In genomic region chr2:148594216-148594615, GRCh38 we compare ENCODE assay signal across 21 cellular contexts. TPM values are rescaled to one million over a fixed set of nuclear protein-coding genes. Genes with fewer than 3 reads are reported as not detected.
DNase-seq lines count a peak whose midpoint lies in the region; ATAC-seq, FAIRE-seq and TF ChIP-seq lines count a peak whose summit lies in the region.
"Had no signal": no experiment of that assay in that cellular context is flagged by ENCODE, and none has a peak within 500 bp of the region (broad histone marks: within the 10 kb centered on the region; RNA-seq: fewer than 3 reads in every experiment).

No MANE protein-coding gene starts in this region.

- no peaks in the 10 kb centered on the region for H3K9me1 ChIP-seq in keratinocyte (ENCODE audit: control insufficient read depth, extremely low read depth, insufficient read depth, low read length)

- H3K36me3 ChIP-seq in Caco-2 (ENCODE audit: control insufficient read depth, insufficient read depth, low read length): no peaks in the 10 kb centered on the region
- H3K36me3 ChIP-seq in keratinocyte (ENCODE audit: control insufficient read depth in 2 of 2, extremely low read depth in 1 of 2, insufficient read depth in 2 of 2, low read length in 2 of 2): no peaks in the 10 kb centered on the region
- no peaks in the 10 kb centered on the region for H3K36me3 ChIP-seq in heart right ventricle
- H3K36me3 ChIP-seq: esophagus squamous epithelium, ovary, right atrium auricular region had no signal

- no peak for ATAC-seq in heart right ventricle
- ATAC-seq in GM18858 (IDR thresholded peaks at IDR 0.05; ENCODE audit: unreplicated experiment): no peak
- ATAC-seq: effector memory CD8-positive, alpha-beta T cell; natural killer cell; SK-N-SH treated with all-trans-retinoic acid at 6 μM for 48 hours; stimulated activated naive B cell treated with anti-CD40 and anti-IgM and Interleukin-4, amounts not matched to agents 10 μg/mL and 1 μg/mL and 100 μg/mL, for 72 hours had no signal

- BruUV-seq in Caco-2 (replicated peaks; lab: Mats Ljungman, UMichigan): no TSS peak

- H3K4me3 Mint-ChIP-seq in Caco-2 (ENCODE audit: unreplicated experiment): no peak overlapping the region
- H3K4me3 Mint-ChIP-seq: activated T-cell treated with anti-CD3 and anti-CD28 coated beads, Interleukin-2, amount 50 U/mL, for 24 hours; effector memory CD8-positive, alpha-beta T cell; IgD-negative memory B cell; natural killer cell; stimulated activated naive B cell treated with anti-CD40 and anti-IgM and Interleukin-4, amounts not matched to agents 10 μg/mL and 1 μg/mL and 100 μg/mL, for 72 hours had no signal

- H3K27ac ChIP-seq in keratinocyte (ENCODE audit: control insufficient read depth, insufficient read depth, low read length) (peak overlapping the region; percentile 80), heart right ventricle (no peak overlapping the region)
- H3K27ac ChIP-seq: esophagus squamous epithelium, ovary, right atrium auricular region had no signal

- no peak overlapping the region for H2AFZ ChIP-seq in keratinocyte (ENCODE audit: control insufficient read depth, low read length)

- H3K4me3 ChIP-seq in Caco-2 (ENCODE audit: low read depth, low read length) (no peak overlapping the region), keratinocyte (ENCODE audit: control insufficient read depth in 2 of 3, extremely low read depth in 1 of 3, insufficient read depth in 2 of 3, low read depth in 1 of 3, low read length in 3 of 3) (peak overlapping the region in 2 of 3 experiments; percentile 1 to 3), heart right ventricle (no peak overlapping the region)
- H3K4me3 ChIP-seq: esophagus squamous epithelium, ovary, right atrium auricular region had no signal

- no peaks in the 10 kb centered on the region for H3K9me3 Mint-ChIP-seq in Caco-2 (ENCODE audit: unreplicated experiment)
- H3K9me3 Mint-ChIP-seq: activated T-cell treated with anti-CD3 and anti-CD28 coated beads, Interleukin-2, amount 50 U/mL, for 24 hours; effector memory CD8-positive, alpha-beta T cell; IgD-negative memory B cell; natural killer cell; stimulated activated naive B cell treated with anti-CD40 and anti-IgM and Interleukin-4, amounts not matched to agents 10 μg/mL and 1 μg/mL and 100 μg/mL, for 72 hours had no signal

- CTCF ChIA-PET in Caco-2 (lab: Charles Lee): no interaction called here

- H3K27ac Mint-ChIP-seq in Caco-2 (ENCODE audit: unreplicated experiment): peak overlapping the region; percentile 23
- H3K27ac Mint-ChIP-seq: activated T-cell treated with anti-CD3 and anti-CD28 coated beads, Interleukin-2, amount 50 U/mL, for 24 hours; effector memory CD8-positive, alpha-beta T cell; IgD-negative memory B cell; natural killer cell; stimulated activated naive B cell treated with anti-CD40 and anti-IgM and Interleukin-4, amounts not matched to agents 10 μg/mL and 1 μg/mL and 100 μg/mL, for 72 hours had no signal

- TF ChIP-seq CTCF in Caco-2 (IDR thresholded peaks at IDR 0.05; ENCODE audit: insufficient read depth in 1 of 2, low read depth in 1 of 2, low read length in 1 of 2, severe bottlenecking in 1 of 2, unreplicated experiment in 1 of 2) (no peak), keratinocyte (optimal IDR thresholded peaks at IDR 0.05 in 1 of 3, IDR thresholded peaks at IDR 0.05 in 1 of 3, conservative IDR thresholded peaks at IDR 0.05 in 1 of 3; ENCODE audit: extremely low read depth in 1 of 3, insufficient read depth in 2 of 3, low read length in 3 of 3) (no peak), heart right ventricle (IDR thresholded peaks at IDR 0.05) (no peak)

- 84 to 89% methylated on average over 5 of the region's 5 CpGs for WGBS in heart right ventricle, 2 donors

- peak overlapping the region; percentile 77 for H3K4me2 ChIP-seq in keratinocyte (ENCODE audit: control insufficient read depth, extremely low read depth, insufficient read depth, low read depth, low read length)

- H3K27me3 ChIP-seq in Caco-2 (replicated peaks; ENCODE audit: control insufficient read depth, insufficient read depth, low read length) (no peaks in the 10 kb centered on the region), keratinocyte (ENCODE audit: control insufficient read depth, extremely low read depth, insufficient read depth, low read length) (no peaks in the 10 kb centered on the region), heart right ventricle (no peaks in the 10 kb centered on the region)
- H3K27me3 ChIP-seq: esophagus squamous epithelium, ovary, right atrium auricular region had no signal

- no peak for DNase-seq in Caco-2
- peak; percentile 74 for DNase-seq in NCI-H1105 (lab: John Stamatoyannopoulos, UW)
- DNase-seq in NCI-H526 (lab: John Stamatoyannopoulos, UW): peak; percentile 40 to 63
- peak; percentile 95 for DNase-seq in keratinocyte (ENCODE audit: low read depth, low spot score)
- no peak for DNase-seq in heart right ventricle
- DNase-seq in pons (ENCODE audit: low spot score): no peak
- DNase-seq: activated CD4-positive, alpha-beta T cell treated with anti-CD3 and anti-CD28 coated beads for 48 hours; activated T-cell treated with anti-CD3 and anti-CD28 coated beads, Interleukin-2, amount 50 U/mL, for 24 hours; effector memory CD8-positive, alpha-beta T cell; esophagus squamous epithelium; islet precursor cell; natural killer cell; NCI-H1436 treated with DMSO at 0.1 percent for 48 hours; ovary; stimulated activated CD4-positive, alpha-beta T cell treated with anti-CD3 and anti-CD28 coated beads, Interleukin-4, amount 100 ng/mL, for 1 hour; stimulated activated naive B cell treated with anti-CD40 and anti-IgM and Interleukin-4, amounts not matched to agents 10 μg/mL and 1 μg/mL and 100 μg/mL, for 72 hours; T-helper 2 cell had no signal

- H3K9ac ChIP-seq in keratinocyte (ENCODE audit: control insufficient read depth, extremely low read depth, insufficient read depth, low read length): no peak overlapping the region

- intact Hi-C loops in Caco-2 (cut with micrococcal nuclease; ENCODE audit: unreplicated experiment) (no loop called here), heart right ventricle (cut with DNase I) (no loop called here)

- no peaks in the 10 kb centered on the region for H3K79me2 ChIP-seq in keratinocyte (ENCODE audit: control insufficient read depth, insufficient read depth, low read length)

- H3K9me3 ChIP-seq in Caco-2 (no peaks in the 10 kb centered on the region), keratinocyte (ENCODE audit: control insufficient read depth, low read depth, low read length) (no peaks in the 10 kb centered on the region), heart right ventricle (no peaks in the 10 kb centered on the region)
- H3K9me3 ChIP-seq: esophagus squamous epithelium, ovary, right atrium auricular region had no signal

- no peaks in the 10 kb centered on the region for H3K4me1 Mint-ChIP-seq in Caco-2 (ENCODE audit: low read depth, unreplicated experiment)
- H3K4me1 Mint-ChIP-seq: natural killer cell had no signal

- dilution Hi-C loops in keratinocyte (cut with MboI; ENCODE audit: extremely low pct_ligation_motif_present, low sequenced_read_pairs): no loop called here

- no peaks in the 10 kb centered on the region for H4K20me1 ChIP-seq in keratinocyte (ENCODE audit: control insufficient read depth, extremely low read depth, insufficient read depth, low read length)

- H3K4me1 ChIP-seq in Caco-2 (no peaks in the 10 kb centered on the region), keratinocyte (ENCODE audit: control insufficient read depth, extremely low read depth, insufficient read depth, low read length) (peaks cover 28% of the 10 kb centered on the region), heart right ventricle (no peaks in the 10 kb centered on the region)
- H3K4me1 ChIP-seq: right atrium auricular region had no signal

- H3K36me3 Mint-ChIP-seq in Caco-2 (ENCODE audit: insufficient read depth, unreplicated experiment): no peaks in the 10 kb centered on the region
- H3K36me3 Mint-ChIP-seq: IgD-negative memory B cell; natural killer cell; stimulated activated naive B cell treated with anti-CD40 and anti-IgM and Interleukin-4, amounts not matched to agents 10 μg/mL and 1 μg/mL and 100 μg/mL, for 72 hours had no signal

- POLR2A ChIA-PET in Caco-2 (lab: Charles Lee): no interaction called here

- FAIRE-seq in keratinocyte (lab: Jason Lieb, UNC): peak; percentile 91

- H3K27me3 Mint-ChIP-seq in Caco-2 (ENCODE audit: insufficient read depth, unreplicated experiment): peaks cover 7% of the 10 kb centered on the region
- H3K27me3 Mint-ChIP-seq: activated T-cell treated with anti-CD3 and anti-CD28 coated beads, Interleukin-2, amount 50 U/mL, for 24 hours had no signal

RNA-seq across cellular contexts. Expression of gene EPC2, which starts 50.3 kb away (rescaled TPM):
- total RNA-seq in Caco-2 (2022): 27.7 and 32.0 TPM in 2 replicates
- 9.4 to 13.1 TPM (median 9.6 TPM) in 3 replicates for polyA plus RNA-seq in keratinocyte
- 18.7 TPM for polyA plus RNA-seq in keratinocyte (2011; ENCODE audit: low read depth)
- 6.7 and 11.2 TPM in 2 replicates for polyA plus RNA-seq in keratinocyte (2011; cell fraction: cytosol; rRNA removed)
- polyA plus RNA-seq in keratinocyte (2011; cell fraction: nucleus; rRNA removed): 11.2 and 12.3 TPM in 2 replicates
- 8.7 and 8.8 TPM in 2 replicates for polyA plus RNA-seq in keratinocyte (2012; ENCODE audit: low replicate concordance)
- 7.9 to 25.5 TPM (median 14.2 TPM) in 3 replicates for polyA minus RNA-seq in keratinocyte
- polyA minus RNA-seq in keratinocyte (2011; cell fraction: cytosol; rRNA and poly(A)+ RNA removed): 8.2 TPM
- polyA minus RNA-seq in keratinocyte (2011; cell fraction: nucleus; rRNA and poly(A)+ RNA removed): 12.2 and 29.2 TPM in 2 replicates
- 10 to 100 TPM; 14.2 to 28.8 (median 21.4) TPM for total RNA-seq in heart right ventricle
- 1 to 10 TPM; 5.5 to 6.0 TPM for polyA plus RNA-seq in heart right ventricle

Comparison
In these comparisons a context has a peak if more than half of its experiments do, and no peak if none do; other contexts are left out.
1. DNase-seq: peak in NCI-H1105 (single experiment), NCI-H526 (2 of 2) and keratinocyte (single experiment); none in Caco-2 (0 of 2), heart right ventricle (0 of 2) and pons (single experiment).
2. H3K4me3 ChIP-seq: peak in keratinocyte (2 of 3); none in Caco-2 (single experiment) and heart right ventricle (0 of 10).